9 cellular contexts compared by ENCODE assay signal in genomic region chr1:50424045-50424939, GRCh38. TPM values are rescaled to one million over a fixed set of nuclear protein-coding genes. Genes with fewer than 3 reads are reported as not detected.
A peak's percentile ranks its signal among the peaks of the same experiment; 100 is the strongest.
DNase-seq lines count a peak whose midpoint lies in the region; TF ChIP-seq lines count a peak whose summit lies in the region.
"Had no signal": no experiment of that assay in that cellular context is flagged by ENCODE, and none has a peak within 500 bp of the region (broad histone marks: within the 10 kb centered on the region; RNA-seq: fewer than 3 reads in every experiment).

No MANE protein-coding gene starts in this region.

- H4K91ac ChIP-seq in neuronal stem cell (ENCODE audit: low read depth, low read length, poor library complexity) = no peak overlapping the region

- H2BK12ac ChIP-seq in neuronal stem cell (ENCODE audit: low read length) = no peak overlapping the region

- H3K27ac Mint-ChIP-seq in HFFc6 = peak overlapping the region; percentile 11; the same call in 1 of the 2 replicates

- no peak for TF ChIP-seq POLR2A in adrenal gland (IDR thresholded peaks at IDR 0.05)

- H3K4me2 ChIP-seq in neuronal stem cell (ENCODE audit: insufficient read depth, low read length, poor library complexity, severe bottlenecking) = no peak overlapping the region

- no peak overlapping the region for H2BK5ac ChIP-seq in neuronal stem cell (ENCODE audit: low read length)

- no peak overlapping the region for H4K8ac ChIP-seq in neuronal stem cell (ENCODE audit: low read depth, low read length)

- no peak overlapping the region for H3K23ac ChIP-seq in neuronal stem cell (ENCODE audit: low read depth, low read length, poor library complexity)

- no peak overlapping the region for H3K18ac ChIP-seq in neuronal stem cell (ENCODE audit: low read length)

- peaks cover 5% of the 10 kb centered on the region; the same call in 1 of the 2 replicates for H3K9me3 Mint-ChIP-seq in HFFc6

- no peak overlapping the region for H3K4ac ChIP-seq in neuronal stem cell (ENCODE audit: low read length)

- TF ChIP-seq CTCF in HFFc6 (IDR thresholded peaks at IDR 0.05) (no peak), astrocyte of the cerebellum (IDR thresholded peaks at IDR 0.05; ENCODE audit: low read depth, low read length, missing control alignments) (no peak), adrenal gland (IDR thresholded peaks at IDR 0.05) (no peak)

- H3K36me3 ChIP-seq in neuronal stem cell (replicated peaks in 1 of 2; ENCODE audit: control insufficient read depth in 2 of 2, insufficient read depth in 2 of 2, low read length in 2 of 2) = no peaks in the 10 kb centered on the region
- H3K36me3 ChIP-seq in adrenal gland (replicated peaks in 1 of 2) = no peaks in the 10 kb centered on the region

- no peak overlapping the region for H3K27ac ChIP-seq in neuronal stem cell (replicated peaks; ENCODE audit: low read length)
- no peak overlapping the region for H3K27ac ChIP-seq in adrenal gland

- intact Hi-C loops in adrenal gland (cut with DNase I) = no loop called here

- peak overlapping the region; percentile 9 for H3K4me3 ChIP-seq in astrocyte of the cerebellum (ENCODE audit: low read depth, low read length)
- no peak overlapping the region for H3K4me3 ChIP-seq in neuronal stem cell (ENCODE audit: low read length in 2 of 2)
- peak overlapping the region in 2 of 4 donors; percentile 4 to 38 for H3K4me3 ChIP-seq in adrenal gland

- H3K36me3 Mint-ChIP-seq in HFFc6 (ENCODE audit: low read depth) = no peaks in the 10 kb centered on the region; the same call in 1 of the 2 replicates

- H3K4me1 Mint-ChIP-seq in HFFc6 (ENCODE audit: low read depth) = peaks cover 41% of the 10 kb centered on the region

- H3K14ac ChIP-seq in neuronal stem cell (ENCODE audit: low read length) = no peak overlapping the region

- peak overlapping the region; percentile 88 for H3K4me3 Mint-ChIP-seq in HFFc6

- no peak overlapping the region for H2BK120ac ChIP-seq in neuronal stem cell (ENCODE audit: low read depth, low read length)

- peak overlapping the region; percentile 40 for H2AFZ ChIP-seq in neuronal stem cell (ENCODE audit: low read length)

- DNase-seq in COLO829 (ENCODE audit: low spot score) = peak; percentile 42
- no peak for DNase-seq in HFFc6
- no peak for DNase-seq in astrocyte of the cerebellum (ENCODE audit: low read depth)
- no peak for DNase-seq in neuronal stem cell (ENCODE audit: low spot score)
- DNase-seq in adrenal gland = no peak
- DNase-seq in GM19238 (ENCODE audit: insufficient read length, low spot score) = no peak
- DNase-seq in HT-29 (ENCODE audit: low spot score) = no peak
- no peak for DNase-seq in activated gamma-delta T cell (lab: John Stamatoyannopoulos, UW)

- H3K4me1 ChIP-seq in neuronal stem cell (ENCODE audit: control insufficient read depth in 2 of 2, insufficient read depth in 1 of 2, low read depth in 1 of 2, low read length in 2 of 2) = peaks cover 3 to 5% of the 10 kb centered on the region in 2 donors
- peaks cover 4 to 32% of the 10 kb centered on the region in 2 donors for H3K4me1 ChIP-seq in adrenal gland (replicated peaks in 1 of 2)

- no CpG with 5 or more reads among the region's 40 CpGs for WGBS in neuronal stem cell (ENCODE audit: extremely low coverage in 2 of 2, insufficient read length in 2 of 2, insufficient replicate concordance in 1 of 2), 2 donors
- WGBS in adrenal gland, 4 donors = 8 to 11% (median 9%) methylated on average over 40 of the region's 40 CpGs

- peaks cover 85% of the 10 kb centered on the region for H3K27me3 Mint-ChIP-seq in HFFc6 (ENCODE audit: insufficient read depth)

- H3K9ac ChIP-seq in neuronal stem cell (ENCODE audit: low read depth, low read length, poor library complexity) = no peak overlapping the region

- H2AK5ac ChIP-seq in neuronal stem cell (ENCODE audit: low read depth, low read length) = no peak overlapping the region

- no peaks in the 10 kb centered on the region for H3K79me1 ChIP-seq in neuronal stem cell (ENCODE audit: low read depth, low read length)

- H3K9me3 ChIP-seq in neuronal stem cell (replicated peaks in 1 of 2; ENCODE audit: control insufficient read depth in 2 of 2, insufficient read depth in 1 of 2, low read depth in 1 of 2, low read length in 2 of 2) = peaks cover 0 to 8% of the 10 kb centered on the region in 2 donors
- H3K9me3 ChIP-seq in adrenal gland (replicated peaks in 1 of 3) = no peaks in the 10 kb centered on the region

- peaks cover 73 to 100% (median 93%) of the 10 kb centered on the region in 3 experiments for H3K27me3 ChIP-seq in neuronal stem cell (ENCODE audit: control insufficient read depth in 3 of 3, insufficient read depth in 3 of 3, low read depth in 1 of 3, low read length in 3 of 3)
- H3K27me3 ChIP-seq in adrenal gland = peaks cover 96% of the 10 kb centered on the region

- in situ Hi-C loops in astrocyte of the cerebellum (cut with HindIII; ENCODE audit: low sequenced_read_pairs) = no loop called here

- no peak overlapping the region for H2BK15ac ChIP-seq in neuronal stem cell (ENCODE audit: low read length)

RNA-seq across cellular contexts. Expression of gene DMRTA2, which starts 1.0 kb away (rescaled TPM):
- under 1 TPM in 2 of 6 experiments, not detected in 4; 0.05 to 0.08 TPM for total RNA-seq in HFFc6 (2021; fragmentation: NEBNext Ultra II Directional; extraction: Animal tissue kit (Norgen Biotek cat#: 25700))
- 0.17 TPM for polyA plus RNA-seq in neuronal stem cell (2013, experiment 1 of 2)
- 0.19 TPM for polyA plus RNA-seq in neuronal stem cell (2013, experiment 2 of 2)
- not detected for total RNA-seq in adrenal gland
- under 1 TPM in 1 of 3 donors, not detected in 2; 0.07 TPM for polyA plus RNA-seq in adrenal gland
- not detected in 2 replicates for total RNA-seq in HT-29 (2014; rRNA removed; shearing (Covaris generic))
- total RNA-seq: HT1080 had no signal
